ENCODE assay signal across 13 cellular contexts in the genomic region with DNA sequence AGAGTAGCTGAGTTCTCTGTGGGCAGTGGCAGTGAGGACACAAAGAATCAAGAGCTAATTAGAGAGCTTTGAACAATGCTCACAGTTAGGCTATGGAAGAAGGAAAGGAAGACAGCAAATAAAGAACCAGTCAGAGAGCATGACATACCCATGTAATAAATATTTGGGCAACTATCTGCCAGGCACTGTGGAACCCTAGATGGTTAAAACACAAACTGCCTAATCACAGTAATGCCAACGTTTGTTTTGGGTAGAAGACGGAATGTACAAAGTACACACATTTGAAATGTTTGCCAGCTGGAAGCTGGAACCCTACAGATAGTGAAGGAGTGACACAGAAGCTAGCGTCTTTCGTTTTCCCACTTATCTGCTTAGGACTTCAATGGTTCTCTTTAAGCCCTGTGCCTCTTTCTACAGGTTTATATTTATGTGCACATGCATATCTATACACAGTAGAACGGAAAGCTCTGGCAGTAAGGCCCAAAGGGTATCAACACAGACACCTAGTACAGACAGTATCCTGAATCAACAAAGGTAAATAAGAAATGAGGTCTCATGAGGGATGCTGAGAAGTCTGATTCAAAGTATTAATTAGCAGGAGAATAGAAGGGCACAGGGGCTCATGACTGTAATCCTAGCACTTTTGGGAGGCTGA. TPM values are rescaled to one million over a fixed set of nuclear protein-coding genes. Genes with fewer than 3 reads are reported as not detected.
DNase-seq lines count a peak whose midpoint lies in the region; ATAC-seq and TF ChIP-seq lines count a peak whose summit lies in the region.
"Had no signal": no experiment of that assay in that cellular context is flagged by ENCODE, and none has a peak within 500 bp of the region (broad histone marks: within the 10 kb centered on the region; RNA-seq: fewer than 3 reads in every experiment).

No MANE protein-coding gene starts in this region.

- H3K27ac Mint-ChIP-seq in MCF 10A (ENCODE audit: low read depth, unreplicated experiment) = peak overlapping the region; percentile 44

- H3K4me1 ChIP-seq in breast epithelium (no peaks in the 10 kb centered on the region), muscle layer of colon (ENCODE audit: insufficient read depth, low read length) (peaks cover 27% of the 10 kb centered on the region), thyroid gland (peaks cover 13 to 24% of the 10 kb centered on the region in 2 donors)

- H3K9me3 ChIP-seq in breast epithelium = no peaks in the 10 kb centered on the region
- H3K9me3 ChIP-seq in muscle layer of colon (ENCODE audit: low read length) = no peaks in the 10 kb centered on the region
- H3K9me3 ChIP-seq in thyroid gland = no peaks in the 10 kb centered on the region

- POLR2A ChIA-PET in MCF 10A (lab: Yijun Ruan, JAX) = interaction anchor here (0.6 to 0.9 kb wide), 3 partner anchors 11 to 143 kb away, joined by 3 read pairs; partner anchors contain the start of gene ANKRD28

- H3K4me3 ChIP-seq in breast epithelium (no peak overlapping the region), muscle layer of colon (ENCODE audit: low read depth in 1 of 2, low read length in 2 of 2) (no peak overlapping the region), thyroid gland (replicated peaks in 1 of 3) (no peak overlapping the region)

- no peaks in the 10 kb centered on the region for H3K27me3 ChIP-seq in breast epithelium
- no peaks in the 10 kb centered on the region for H3K27me3 ChIP-seq in muscle layer of colon (ENCODE audit: control insufficient read depth in 1 of 2, insufficient read depth in 2 of 2, low read length in 2 of 2)
- no peaks in the 10 kb centered on the region for H3K27me3 ChIP-seq in thyroid gland

- no peak for DNase-seq in MCF 10A (ENCODE audit: unreplicated experiment)
- no peak for DNase-seq in breast epithelium (ENCODE audit: low spot score in 2 of 2)
- DNase-seq in epithelial cell of prostate (ENCODE audit: low read depth, low spot score) = no peak
- peak; percentile 52 to 55 for DNase-seq in thyroid gland
- DNase-seq in NCI-H1417 treated with DMSO at 0.1 percent for 48 hours (lab: John Stamatoyannopoulos, UW) = no peak
- no peak for DNase-seq in stimulated activated CD4-positive, alpha-beta T cell treated with anti-CD3 and anti-CD28 coated beads, Interleukin-4, amount 100 ng/mL, for 4 hours
- DNase-seq: activated CD4-positive, alpha-beta T cell treated with anti-CD3 and anti-CD28 coated beads for 1 hour; NCI-H2227 treated with DMSO at 0.1 percent for 48 hours; occipital lobe; SHP77 had no signal

- ATAC-seq in GM18861 (IDR thresholded peaks at IDR 0.05; ENCODE audit: unreplicated experiment) = no peak

- intact Hi-C loops in MCF 10A (cut with micrococcal nuclease) (no loop called here), breast epithelium (cut with DNase I; ENCODE audit: low total_unique reads) (no loop called here), thyroid gland (cut with DNase I) (no loop called here)

- no peak for TF ChIP-seq POLR2A in breast epithelium (IDR thresholded peaks at IDR 0.05)
- peak in 1 of 2 donors; percentile 58 for TF ChIP-seq POLR2A in thyroid gland (IDR thresholded peaks at IDR 0.05)

- no peak overlapping the region for H3K9ac ChIP-seq in muscle layer of colon (ENCODE audit: low read length)

- no peaks in the 10 kb centered on the region for H3K27me3 Mint-ChIP-seq in MCF 10A (ENCODE audit: insufficient read depth, unreplicated experiment)
- H3K27me3 Mint-ChIP-seq: brain had no signal

- no peaks in the 10 kb centered on the region for H3K36me3 ChIP-seq in breast epithelium
- peaks cover 10% of the 10 kb centered on the region for H3K36me3 ChIP-seq in muscle layer of colon (ENCODE audit: insufficient read depth, low read length)
- no peaks in the 10 kb centered on the region for H3K36me3 ChIP-seq in thyroid gland

- peaks cover 62% of the 10 kb centered on the region for H3K36me3 Mint-ChIP-seq in MCF 10A (ENCODE audit: insufficient read depth, unreplicated experiment)

- H3K9me3 Mint-ChIP-seq in MCF 10A (ENCODE audit: unreplicated experiment) = no peaks in the 10 kb centered on the region

- TF ChIP-seq CTCF in MCF 10A (IDR thresholded peaks at IDR 0.05; ENCODE audit: unreplicated experiment) (no peak), breast epithelium (IDR thresholded peaks at IDR 0.05) (no peak), thyroid gland (IDR thresholded peaks at IDR 0.05) (no peak)

- no peak overlapping the region for H3K27ac ChIP-seq in breast epithelium
- peak overlapping the region; percentile 77 for H3K27ac ChIP-seq in epithelial cell of prostate
- H3K27ac ChIP-seq in muscle layer of colon (ENCODE audit: low read depth, low read length) = peak overlapping the region; percentile 54
- peak overlapping the region; percentile 69 to 86 (median 82) for H3K27ac ChIP-seq in thyroid gland

- CTCF ChIA-PET in MCF 10A (lab: Yijun Ruan, JAX) = interaction anchor here (0.6 to 1.0 kb wide), 2 partner anchors 28 to 63 kb away, joined by 3 read pairs; no protein-coding TSS in a partner anchor

- BruUV-seq in MCF 10A (replicated peaks; lab: Mats Ljungman, UMichigan) = no TSS peak

- 32 to 33% methylated on average over 5 of the region's 5 CpGs for WGBS in thyroid gland, 2 donors

- peaks cover 23% of the 10 kb centered on the region for H3K4me1 Mint-ChIP-seq in MCF 10A (ENCODE audit: insufficient read depth, unreplicated experiment)

- no peak overlapping the region for H3K4me3 Mint-ChIP-seq in MCF 10A (ENCODE audit: unreplicated experiment)
- H3K4me3 Mint-ChIP-seq: brain had no signal

RNA-seq across cellular contexts. Expression of gene ANKRD28, which starts 44.6 kb away (rescaled TPM):
- total RNA-seq in MCF 10A (2022) = 71.7 and 79.0 TPM in 2 replicates
- total RNA-seq in breast epithelium = 10 to 100 TPM; 80.8 to 99.2 (median 89.8) TPM
- total RNA-seq in thyroid gland = 10 to 100 TPM; 61.3 to 83.3 (median 72.7) TPM

Comparison
In these comparisons a context has a peak if more than half of its experiments do, and no peak if none do; other contexts are left out.
1. DNase-seq: peak in thyroid gland (2 of 2); none in MCF 10A (single experiment), breast epithelium (0 of 2), epithelial cell of prostate (single experiment), NCI-H1417 treated with DMSO at 0.1 percent for 48 hours (single experiment) and stimulated activated CD4-positive, alpha-beta T cell treated with anti-CD3 and anti-CD28 coated beads, Interleukin-4, amount 100 ng/mL, for 4 hours (0 of 2).
2. H3K27ac ChIP-seq: peak in epithelial cell of prostate (single experiment), muscle layer of colon (single experiment) and thyroid gland (3 of 3); none in breast epithelium (0 of 2).